ENCODE assay signal across 1 cellular context in genomic region chr20:57407541-57407956, GRCh38.
TF ChIP-seq lines count a peak whose summit lies in the region.

No MANE protein-coding gene starts in this region.

TF ChIP-seq in K562, 482 proteins besides CTCF, POLR2A, EP300 and RAD21 (continued from another document):
- TF ChIP-seq POLR2G (IDR thresholded peaks at IDR 0.05; ENCODE audit: low read depth, low read length), result peak; percentile 59
TF ChIP-seq in K562: peak in this region for 3.
